26 cellular contexts compared by ENCODE assay signal in the genomic region with DNA sequence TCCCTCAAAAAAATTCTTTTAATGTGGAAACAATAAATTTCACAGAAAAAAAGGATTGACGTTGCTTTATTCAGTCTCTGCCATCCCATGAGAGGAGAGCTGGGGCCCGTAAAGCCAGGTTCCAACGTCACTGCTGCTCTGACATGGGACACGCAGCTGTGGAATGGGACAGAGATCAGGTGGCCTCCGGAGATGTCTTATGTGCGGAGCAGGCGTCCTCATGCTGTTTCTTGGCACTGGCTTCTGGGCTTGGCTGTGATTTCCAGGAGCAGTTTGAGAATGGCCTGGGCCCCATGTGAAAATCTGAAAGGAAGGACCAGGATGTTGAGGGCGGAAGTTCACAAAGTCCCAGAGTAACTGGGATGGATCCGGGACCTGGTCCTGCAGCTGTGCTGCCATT. TPM values are rescaled to one million over a fixed set of nuclear protein-coding genes. Genes with fewer than 3 reads are reported as not detected.
DNase-seq lines count a peak whose midpoint lies in the region; ATAC-seq lines count a peak whose summit lies in the region.
"Had no signal": no experiment of that assay in that cellular context is flagged by ENCODE, and none has a peak within 500 bp of the region (broad histone marks: within the 10 kb centered on the region; RNA-seq: fewer than 3 reads in every experiment).

No MANE protein-coding gene starts in this region.

- no peaks in the 10 kb centered on the region for H3K27me3 Mint-ChIP-seq in IgD-negative memory B cell
- no peaks in the 10 kb centered on the region for H3K27me3 Mint-ChIP-seq in central memory CD8-positive, alpha-beta T cell
- H3K27me3 Mint-ChIP-seq: activated CD4-positive, alpha-beta memory T cell treated with anti-CD3 and anti-CD28 coated beads for 36 hours; activated naive CD4-positive, alpha-beta T cell treated with anti-CD3 and anti-CD28 coated beads, Interleukin-2, amount 50 U/mL, for 24 hours; effector memory CD8-positive, alpha-beta T cell; stimulated activated naive CD8-positive, alpha-beta T cell treated with anti-CD3 and anti-CD28 coated beads, Interleukin-15, Interleukin-2, amounts not matched to agents 100 ng/mL and 50 ng/mL, for 24 hours had no signal

- intact Hi-C loops in left ventricle myocardium superior (cut with micrococcal nuclease): no loop called here

- no peak overlapping the region for H3K4me3 Mint-ChIP-seq in IgD-negative memory B cell
- H3K4me3 Mint-ChIP-seq in central memory CD8-positive, alpha-beta T cell: no peak overlapping the region
- H3K4me3 Mint-ChIP-seq: activated CD4-positive, alpha-beta memory T cell treated with anti-CD3 and anti-CD28 coated beads for 36 hours; activated naive CD4-positive, alpha-beta T cell treated with anti-CD3 and anti-CD28 coated beads, Interleukin-2, amount 50 U/mL, for 24 hours; effector memory CD8-positive, alpha-beta T cell; natural killer cell; stimulated activated naive CD8-positive, alpha-beta T cell treated with anti-CD3 and anti-CD28 coated beads, Interleukin-15, Interleukin-2, amounts not matched to agents 100 ng/mL and 50 ng/mL, for 24 hours had no signal

- peak overlapping the region; percentile 28 to 39 (median 39) for H3K27ac Mint-ChIP-seq in IgD-negative memory B cell
- peak overlapping the region; percentile 83 for H3K27ac Mint-ChIP-seq in central memory CD8-positive, alpha-beta T cell (ENCODE audit: low read depth)
- H3K27ac Mint-ChIP-seq: activated CD4-positive, alpha-beta memory T cell treated with anti-CD3 and anti-CD28 coated beads for 36 hours; activated naive CD4-positive, alpha-beta T cell treated with anti-CD3 and anti-CD28 coated beads, Interleukin-2, amount 50 U/mL, for 24 hours; activated T-helper 2 cell treated with anti-CD3 and anti-CD28 coated beads, Interferon-gamma antibody, Interleukin-2, Interleukin-4, amounts not matched to agents 10 μg/mL and 5 μg/mL and 100 μg/mL, durations not matched to agents 14 hours and 24 hours and 36 hours; natural killer cell; stimulated activated naive CD8-positive, alpha-beta T cell treated with anti-CD3 and anti-CD28 coated beads, Interleukin-15, Interleukin-2, amounts not matched to agents 100 ng/mL and 50 ng/mL, for 24 hours had no signal

- H3K4me1 Mint-ChIP-seq in IgD-negative memory B cell: peaks cover 0 to 2% (median 1%) of the 10 kb centered on the region in 3 donors
- peaks cover 37% of the 10 kb centered on the region for H3K4me1 Mint-ChIP-seq in central memory CD8-positive, alpha-beta T cell

- H3K9me3 Mint-ChIP-seq in IgD-negative memory B cell: no peaks in the 10 kb centered on the region
- H3K9me3 Mint-ChIP-seq in central memory CD8-positive, alpha-beta T cell: no peaks in the 10 kb centered on the region
- H3K9me3 Mint-ChIP-seq: activated CD4-positive, alpha-beta memory T cell treated with anti-CD3 and anti-CD28 coated beads for 36 hours; activated naive CD4-positive, alpha-beta T cell treated with anti-CD3 and anti-CD28 coated beads, Interleukin-2, amount 50 U/mL, for 24 hours; activated T-helper 2 cell treated with anti-CD3 and anti-CD28 coated beads, Interferon-gamma antibody, Interleukin-2, Interleukin-4, amounts not matched to agents 10 μg/mL and 5 μg/mL and 100 μg/mL, durations not matched to agents 14 hours and 24 hours and 36 hours; effector memory CD8-positive, alpha-beta T cell; natural killer cell; stimulated activated naive CD8-positive, alpha-beta T cell treated with anti-CD3 and anti-CD28 coated beads, Interleukin-15, Interleukin-2, amounts not matched to agents 100 ng/mL and 50 ng/mL, for 24 hours had no signal

- no peak for DNase-seq in central memory CD8-positive, alpha-beta T cell (ENCODE audit: low spot score in 2 of 2)
- DNase-seq in left ventricle myocardium superior: peak; percentile 70
- DNase-seq in stimulated activated CD8-positive, alpha-beta memory T cell treated with anti-CD3 and anti-CD28 coated beads, Interleukin-4, amount 100 ng/mL, for 48 hours: peak; percentile 9
- DNase-seq in glomerular visceral epithelial cell (ENCODE audit: extremely low spot score): no peak
- no peak for DNase-seq in NCI-H2029 treated with DMSO at 0.1 percent for 48 hours (lab: John Stamatoyannopoulos, UW)
- DNase-seq: activated CD4-positive, alpha-beta memory T cell treated with anti-CD3 and anti-CD28 coated beads for 36 hours; activated CD4-positive, CD25-positive, alpha-beta regulatory T cell treated with anti-CD3 and anti-CD28 coated beads, Interleukin-2, amount 50 U/mL, for 72 hours; activated CD8-positive, alpha-beta memory T cell treated with anti-CD3 and anti-CD28 coated beads, Interleukin-2, amount 50 U/mL, for 48 hours; amniotic stem cell; cortex of kidney; effector memory CD8-positive, alpha-beta T cell; erythroblast; kidney; lower lobe of right lung; MG63; mucosa of descending colon; natural killer cell; NCI-H1417; NCI-H2029; NCI-H526; testis had no signal

- H3K36me3 Mint-ChIP-seq in IgD-negative memory B cell: peaks cover 9% of the 10 kb centered on the region
- H3K36me3 Mint-ChIP-seq in central memory CD8-positive, alpha-beta T cell (ENCODE audit: insufficient read depth): peaks cover 57% of the 10 kb centered on the region
- H3K36me3 Mint-ChIP-seq: natural killer cell had no signal

- ATAC-seq in central memory CD8-positive, alpha-beta T cell (replicated peaks; ENCODE audit: extremely low read depth, poor library complexity, severe bottlenecking): no peak
- ATAC-seq in left ventricle myocardium superior (peak; percentile 51), HG02938 (IDR thresholded peaks at IDR 0.05; ENCODE audit: unreplicated experiment) (no peak)
- ATAC-seq: effector memory CD8-positive, alpha-beta T cell; lower lobe of right lung; mucosa of descending colon; natural killer cell had no signal

RNA-seq across cellular contexts. Expression of gene NDEL1, which starts 32.4 kb away (rescaled TPM):
- polyA plus RNA-seq in IgD-negative memory B cell: 52.3 TPM
- total RNA-seq in left ventricle myocardium superior: 25.5 TPM

Comparison
In these comparisons a context has a peak if more than half of its experiments do, and no peak if none do; other contexts are left out.
1. DNase-seq: peak in left ventricle myocardium superior (single experiment) and stimulated activated CD8-positive, alpha-beta memory T cell treated with anti-CD3 and anti-CD28 coated beads, Interleukin-4, amount 100 ng/mL, for 48 hours (single experiment); none in central memory CD8-positive, alpha-beta T cell (0 of 2), glomerular visceral epithelial cell (single experiment) and NCI-H2029 treated with DMSO at 0.1 percent for 48 hours (single experiment).